Comparison of ENCODE assay signal across 1 cellular context in the genomic region with DNA sequence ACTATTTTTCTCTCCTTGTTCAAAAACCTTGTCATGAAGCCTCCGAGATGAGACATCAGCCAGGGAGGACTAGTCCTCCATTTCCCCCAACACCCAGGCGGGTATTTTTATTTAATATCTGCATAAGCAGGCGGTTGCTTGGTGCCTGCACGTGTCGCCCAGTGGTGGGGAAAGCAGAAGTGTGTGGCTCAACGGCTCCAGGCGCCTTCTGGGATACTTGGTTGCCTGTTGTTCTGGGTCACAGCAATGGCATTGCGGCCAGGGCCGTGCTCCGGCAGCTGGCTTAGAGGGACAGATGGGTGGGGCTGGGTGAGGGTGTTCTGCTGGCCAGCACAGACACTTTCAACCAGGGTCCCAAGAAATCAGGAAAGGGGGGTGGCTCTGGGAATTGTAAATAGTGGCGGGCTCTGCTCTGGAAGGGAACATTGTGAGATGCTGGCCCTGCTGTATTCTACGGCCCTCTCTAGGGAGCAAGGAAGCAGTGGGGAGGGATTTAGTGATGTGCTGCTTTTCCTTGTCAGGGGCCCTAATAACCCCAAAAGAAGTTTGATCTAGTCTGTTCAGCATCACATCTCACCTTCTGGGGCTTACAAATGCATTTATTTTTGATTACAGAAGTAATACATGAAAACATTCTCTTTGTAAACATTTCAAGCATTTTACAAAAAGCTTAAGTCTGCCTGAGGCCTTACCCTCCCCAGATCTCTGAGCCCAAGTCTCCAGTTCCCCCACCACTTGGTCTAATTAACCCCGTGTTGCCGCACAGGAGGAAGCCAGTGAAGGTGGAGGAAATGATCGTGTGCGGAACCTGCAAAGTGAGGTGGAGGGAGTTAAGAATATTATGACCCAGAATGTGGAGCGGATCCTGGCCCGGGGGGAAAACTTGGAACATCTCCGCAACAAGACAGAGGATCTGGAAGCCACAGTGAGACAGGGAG.
A peak's percentile ranks its signal among the peaks of the same experiment; 100 is the strongest.
TF ChIP-seq lines count a peak whose summit lies in the region.

No MANE protein-coding gene starts in this region.

TF ChIP-seq in HEK293, 187 proteins besides CTCF, POLR2A, EP300 and RAD21 (continued from another document):
- TF ChIP-seq, protein P1, sequence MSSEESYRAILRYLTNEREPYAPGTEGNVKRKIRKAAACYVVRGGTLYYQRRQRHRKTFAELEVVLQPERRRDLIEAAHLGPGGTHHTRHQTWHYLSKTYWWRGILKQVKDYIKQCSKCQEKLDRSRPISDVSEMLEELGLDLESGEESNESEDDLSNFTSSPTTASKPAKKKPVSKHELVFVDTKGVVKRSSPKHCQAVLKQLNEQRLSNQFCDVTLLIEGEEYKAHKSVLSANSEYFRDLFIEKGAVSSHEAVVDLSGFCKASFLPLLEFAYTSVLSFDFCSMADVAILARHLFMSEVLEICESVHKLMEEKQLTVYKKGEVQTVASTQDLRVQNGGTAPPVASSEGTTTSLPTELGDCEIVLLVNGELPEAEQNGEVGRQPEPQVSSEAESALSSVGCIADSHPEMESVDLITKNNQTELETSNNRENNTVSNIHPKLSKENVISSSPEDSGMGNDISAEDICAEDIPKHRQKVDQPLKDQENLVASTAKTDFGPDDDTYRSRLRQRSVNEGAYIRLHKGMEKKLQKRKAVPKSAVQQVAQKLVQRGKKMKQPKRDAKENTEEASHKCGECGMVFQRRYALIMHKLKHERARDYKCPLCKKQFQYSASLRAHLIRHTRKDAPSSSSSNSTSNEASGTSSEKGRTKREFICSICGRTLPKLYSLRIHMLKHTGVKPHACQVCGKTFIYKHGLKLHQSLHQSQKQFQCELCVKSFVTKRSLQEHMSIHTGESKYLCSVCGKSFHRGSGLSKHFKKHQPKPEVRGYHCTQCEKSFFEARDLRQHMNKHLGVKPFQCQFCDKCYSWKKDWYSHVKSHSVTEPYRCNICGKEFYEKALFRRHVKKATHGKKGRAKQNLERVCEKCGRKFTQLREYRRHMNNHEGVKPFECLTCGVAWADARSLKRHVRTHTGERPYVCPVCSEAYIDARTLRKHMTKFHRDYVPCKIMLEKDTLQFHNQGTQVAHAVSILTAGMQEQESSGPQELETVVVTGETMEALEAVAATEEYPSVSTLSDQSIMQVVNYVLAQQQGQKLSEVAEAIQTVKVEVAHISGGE (tag by site-specific recombination; conservative IDR thresholded peaks at IDR 0.05; ENCODE audit: low read depth): no peak
- TF ChIP-seq YY1 (tag by site-specific recombination; IDR thresholded peaks at IDR 0.05) (no peak), ZFP37 (tag by site-specific recombination; IDR thresholded peaks at IDR 0.05) (no peak), HOXD13 (CRISPR knock-in tag; IDR thresholded peaks at IDR 0.05; ENCODE audit: borderline replicate concordance) (no peak), PRDM1 (tag by site-specific recombination; IDR thresholded peaks at IDR 0.05) (no peak), ZNF596 (tag by site-specific recombination; IDR thresholded peaks at IDR 0.05) (no peak), ZNF76 (tag by site-specific recombination; IDR thresholded peaks at IDR 0.05; ENCODE audit: borderline replicate concordance, low read depth) (peak; percentile 67), REPIN1 (tag by site-specific recombination; IDR thresholded peaks at IDR 0.05; ENCODE audit: low read depth) (no peak), ZNF394 (tag by site-specific recombination; IDR thresholded peaks at IDR 0.05; ENCODE audit: borderline replicate concordance) (no peak; the same call in 1 of the 2 replicates), IKZF3 (tag by site-specific recombination; IDR thresholded peaks at IDR 0.05) (no peak), ZNF701 (tag by site-specific recombination; IDR thresholded peaks at IDR 0.05) (no peak), ZNF513 (tag by site-specific recombination; IDR thresholded peaks at IDR 0.05) (no peak), GFI1B (tag by site-specific recombination; IDR thresholded peaks at IDR 0.05) (no peak), ZNF664 (tag by site-specific recombination; IDR thresholded peaks at IDR 0.05) (no peak), ZNF121 (tag by site-specific recombination; IDR thresholded peaks at IDR 0.05) (no peak), ZNF501 (tag by site-specific recombination; IDR thresholded peaks at IDR 0.05) (0 out of 2 replicates have a peak, but pooled peaks have one; percentile 43), SETDB1 (IDR thresholded peaks at IDR 0.05; ENCODE audit: insufficient read length, low read length) (no peak), ZBTB44 (tag by site-specific recombination; IDR thresholded peaks at IDR 0.05) (no peak), ZNF777 (tag by site-specific recombination; IDR thresholded peaks at IDR 0.05; ENCODE audit: borderline replicate concordance) (no peak), ZNF600 (tag by site-specific recombination; IDR thresholded peaks at IDR 0.05) (peak; percentile 64), GLI2 (tag by site-specific recombination; IDR thresholded peaks at IDR 0.05; ENCODE audit: borderline replicate concordance, low read depth) (no peak), PRDM10 (tag by site-specific recombination; IDR thresholded peaks at IDR 0.05) (peak; percentile 66), SCRT2 (tag by site-specific recombination; IDR thresholded peaks at IDR 0.05) (0 out of 2 replicates have a peak, but pooled peaks have one; percentile 13), HOXA7 (CRISPR knock-in tag; IDR thresholded peaks at IDR 0.05; ENCODE audit: borderline replicate concordance) (no peak)
- TF ChIP-seq, protein P2, sequence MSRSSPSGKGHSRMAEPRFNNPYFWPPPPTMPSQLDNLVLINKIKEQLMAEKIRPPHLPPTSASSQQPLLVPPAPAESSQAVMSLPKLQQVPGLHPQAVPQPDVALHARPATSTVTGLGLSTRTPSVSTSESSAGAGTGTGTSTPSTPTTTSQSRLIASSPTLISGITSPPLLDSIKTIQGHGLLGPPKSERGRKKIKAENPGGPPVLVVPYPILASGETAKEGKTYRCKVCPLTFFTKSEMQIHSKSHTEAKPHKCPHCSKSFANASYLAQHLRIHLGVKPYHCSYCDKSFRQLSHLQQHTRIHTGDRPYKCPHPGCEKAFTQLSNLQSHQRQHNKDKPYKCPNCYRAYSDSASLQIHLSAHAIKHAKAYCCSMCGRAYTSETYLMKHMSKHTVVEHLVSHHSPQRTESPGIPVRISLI (tag by site-specific recombination; IDR thresholded peaks at IDR 0.05): no peak
TF ChIP-seq in HEK293: peak in this region for 7.
